In genomic region chr14:64986578-64987571, GRCh38 we compare ENCODE assay signal across 8 cellular contexts. TPM values are rescaled to one million over a fixed set of nuclear protein-coding genes. Genes with fewer than 3 reads are reported as not detected.
DNase-seq lines count a peak whose midpoint lies in the region; ATAC-seq and TF ChIP-seq lines count a peak whose summit lies in the region.

A gene with protein sequence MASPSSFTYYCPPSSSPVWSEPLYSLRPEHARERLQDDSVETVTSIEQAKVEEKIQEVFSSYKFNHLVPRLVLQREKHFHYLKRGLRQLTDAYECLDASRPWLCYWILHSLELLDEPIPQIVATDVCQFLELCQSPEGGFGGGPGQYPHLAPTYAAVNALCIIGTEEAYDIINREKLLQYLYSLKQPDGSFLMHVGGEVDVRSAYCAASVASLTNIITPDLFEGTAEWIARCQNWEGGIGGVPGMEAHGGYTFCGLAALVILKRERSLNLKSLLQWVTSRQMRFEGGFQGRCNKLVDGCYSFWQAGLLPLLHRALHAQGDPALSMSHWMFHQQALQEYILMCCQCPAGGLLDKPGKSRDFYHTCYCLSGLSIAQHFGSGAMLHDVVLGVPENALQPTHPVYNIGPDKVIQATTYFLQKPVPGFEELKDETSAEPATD (plus strand): TSS chr14:64986895. CDS start chr14:64986954, 59 bp downstream.

- peaks cover 16% of the 10 kb centered on the region for H3K4me1 ChIP-seq in mucosa of descending colon (ENCODE audit: low read depth)

- peak within 1 kb of the TSS; percentile 91 to 99 (median 96) for H3K4me3 Mint-ChIP-seq in IgD-negative memory B cell

- intact Hi-C loops in mucosa of descending colon (cut with DNase I, micrococcal nuclease), result loop anchor here in 1 of 2 donors (10.0 kb wide), 1 partner anchor 162 kb away; no protein-coding TSS in a partner anchor

- peak within 1 kb of the TSS; percentile 75 for H3K27ac ChIP-seq in epithelial cell of prostate

- peak; percentile 78 for TF ChIP-seq CTCF in mucosa of descending colon (IDR thresholded peaks at IDR 0.05)

- H3K27me3 Mint-ChIP-seq in IgD-negative memory B cell, result peaks cover 8% of the 10 kb centered on the region

- H3K4me1 Mint-ChIP-seq in IgD-negative memory B cell, result peaks cover 22 to 33% (median 33%) of the 10 kb centered on the region in 3 donors

- peak within 1 kb of the TSS; percentile 47 for H3K4me3 ChIP-seq in mucosa of descending colon

- H3K36me3 Mint-ChIP-seq in IgD-negative memory B cell, result no peaks in the 10 kb centered on the region

- H3K36me3 ChIP-seq in mucosa of descending colon (ENCODE audit: low read depth), result no peaks in the 10 kb centered on the region

- H3K9me3 Mint-ChIP-seq in IgD-negative memory B cell, result no peaks in the 10 kb centered on the region

- ATAC-seq in GM21529 (IDR thresholded peaks at IDR 0.05; ENCODE audit: unreplicated experiment) (peak; percentile 92), mucosa of descending colon (peak; percentile 98)

- H3K9me3 ChIP-seq in mucosa of descending colon, result no peaks in the 10 kb centered on the region

- peak within 1 kb of the TSS; percentile 86 to 96 (median 90) for H3K27ac Mint-ChIP-seq in IgD-negative memory B cell

- DNase-seq in DMS153 treated with DMSO at 0.1 percent for 48 hours (lab: John Stamatoyannopoulos, UW; ENCODE audit: unreplicated experiment) (peak; percentile 98), OCI-M1 (lab: John Stamatoyannopoulos, UW) (peak; percentile 96), activated T-cell treated with anti-CD3 and anti-CD28 coated beads for 4 hours (peak; percentile 89), epithelial cell of prostate (ENCODE audit: low read depth, low spot score) (peak; percentile 87), mucosa of descending colon (peak; percentile 97)
- peak; percentile 86 for DNase-seq in stimulated activated CD8-positive, alpha-beta memory T cell treated with anti-CD3 and anti-CD28 coated beads, Interleukin-4, amount 100 ng/mL, for 24 hours (ENCODE audit: low read depth)

RNA-seq across cellular contexts. Expression of the gene that starts here (rescaled TPM):
- polyA plus RNA-seq in IgD-negative memory B cell, result 4.8 TPM
- 10 to 100 TPM; 14.5 to 18.3 (median 14.5) TPM for total RNA-seq in mucosa of descending colon

Comparison
In these comparisons a context has a peak if more than half of its experiments do, and no peak if none do; other contexts are left out.
1. Peak in every context shown above with its lines: DNase-seq, ATAC-seq, H3K4me3 ChIP-seq and H3K27ac ChIP-seq.